In the genomic region with DNA sequence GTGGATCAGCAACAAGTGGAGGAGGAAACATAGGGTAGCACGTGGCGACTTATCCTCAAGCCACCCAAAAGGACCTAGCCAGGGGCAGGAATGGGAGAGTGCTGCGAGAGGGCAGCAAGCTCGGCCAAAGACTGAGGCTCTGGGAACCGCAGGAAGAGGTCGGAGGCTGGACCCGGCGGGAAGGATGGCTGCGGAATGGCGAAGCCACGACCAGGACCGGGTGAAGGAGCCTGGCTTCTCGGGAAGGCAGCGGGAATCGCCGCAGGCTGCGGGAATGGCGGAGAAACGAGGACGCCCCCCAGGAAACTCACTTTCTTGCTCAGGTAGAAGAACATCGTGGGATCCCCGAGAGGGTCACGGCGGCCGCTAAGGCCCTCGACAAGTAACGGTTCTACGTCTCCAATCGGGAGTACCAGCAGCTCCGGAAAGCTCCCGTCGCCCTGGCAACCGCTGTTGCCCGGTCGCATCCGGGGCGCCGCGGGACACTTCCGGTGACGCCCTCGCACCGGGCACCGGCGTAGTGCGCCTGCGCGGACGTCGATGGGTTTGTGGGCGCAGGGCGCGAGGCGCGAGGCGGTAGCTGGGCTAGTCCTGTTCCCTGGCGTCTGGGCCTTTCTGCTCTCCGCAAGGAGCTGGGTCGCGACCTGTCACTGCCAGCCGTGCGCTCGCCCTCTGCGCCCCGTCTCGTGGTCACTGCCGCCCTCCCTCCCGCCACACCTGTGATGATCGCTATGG, we compare ENCODE assay signal across 8 cellular contexts. TPM values are rescaled to one million over a fixed set of nuclear protein-coding genes. Genes with fewer than 3 reads are reported as not detected.
A peak's percentile ranks its signal among the peaks of the same experiment; 100 is the strongest.
DNase-seq lines count a peak whose midpoint lies in the region; ATAC-seq and TF ChIP-seq lines count a peak whose summit lies in the region.

A gene (minus strand): TSS at position 425 of the 735 bp plus-strand sequence. CDS start 90 bp downstream, at position 335.

- no peaks in the 10 kb centered on the region for H3K27me3 ChIP-seq in IMR-90 (ENCODE audit: control insufficient read depth, insufficient read depth, low read length)
- peaks cover 0 to 6% (median 0%) of the 10 kb centered on the region in 4 donors for H3K27me3 ChIP-seq in esophagus squamous epithelium
- H3K27me3 ChIP-seq in muscle layer of duodenum (ENCODE audit: low read depth, low read length), result no peaks in the 10 kb centered on the region

- peak within 1 kb of the TSS; percentile 92 for H4K5ac ChIP-seq in IMR-90 (ENCODE audit: low read depth, low read length)

- POLR2A ChIA-PET in IMR-90 (lab: Charles Lee; ENCODE audit: unreplicated experiment), result interaction anchor here (1.0 kb wide), 1 partner anchor 17 kb away, joined by 3 read pairs; no protein-coding TSS in a partner anchor

- CTCF ChIA-PET in IMR-90 (lab: Yijun Ruan, JAX), result interaction anchor here (0.6 to 0.7 kb wide), 2 partner anchors 26 to 1636 kb away, joined by 3 read pairs; no protein-coding TSS in a partner anchor

- intact Hi-C loops in IMR-90 (cut with micrococcal nuclease) (loop anchor here (2.0 kb wide), 1 partner anchor 33 kb away; no protein-coding TSS in a partner anchor), esophagus squamous epithelium (cut with DNase I) (no loop called here)

- no TSS peak for BruUV-seq in IMR-90 (replicated peaks; lab: Mats Ljungman, UMichigan)

- ATAC-seq in GM21576 (IDR thresholded peaks at IDR 0.05; ENCODE audit: unreplicated experiment) (peak; percentile 93), IMR-90 (ENCODE audit: low read depth) (peak; percentile 90)

- H3K4me3 ChIP-seq in IMR-90 (ENCODE audit: insufficient read depth, low read depth, low read length) (peak within 1 kb of the TSS; percentile 95), esophagus squamous epithelium (peak within 1 kb of the TSS; percentile 61 to 74 (median 70)), muscle layer of duodenum (ENCODE audit: low read depth in 1 of 2, low read length in 2 of 2) (peak within 1 kb of the TSS; percentile 90 to 92)

- H4K8ac ChIP-seq in IMR-90 (ENCODE audit: low read depth in 2 of 2, low read length in 2 of 2), result peak within 1 kb of the TSS; percentile 92 to 99

- WGBS in IMR-90 (ENCODE audit: extremely low coverage in 2 of 2, insufficient read length in 1 of 2), 2 experiments, result 0% methylated on average over 17 of the region's 69 CpGs; no CpG with 5 or more reads in 1 of the 2 experiments
- 0 to 1% methylated on average over 44 to 52 of the region's 69 CpGs for WGBS in esophagus squamous epithelium, 2 donors

- H4K20me1 ChIP-seq in IMR-90 (ENCODE audit: insufficient read depth, low read length), result no peaks in the 10 kb centered on the region

- H3K23ac ChIP-seq in IMR-90 (ENCODE audit: low read depth, low read length), result peak within 1 kb of the TSS; percentile 74

- H2AK5ac ChIP-seq in IMR-90 (ENCODE audit: low read depth, low read length), result peak within 1 kb of the TSS; percentile 20; the same call in 1 of the 2 replicates

- no peaks in the 10 kb centered on the region for H3K9me3 Mint-ChIP-seq in activated T-cell treated with anti-CD3 and anti-CD28 coated beads, Interleukin-2, amount 50 U/mL, for 24 hours

- peak within 1 kb of the TSS; percentile 91 for H3K4ac ChIP-seq in IMR-90 (ENCODE audit: low read depth, low read length)

- H3K27me3 Mint-ChIP-seq in activated T-cell treated with anti-CD3 and anti-CD28 coated beads, Interleukin-2, amount 50 U/mL, for 24 hours, result peaks cover 26% of the 10 kb centered on the region

- no peak for TF ChIP-seq RAD21 in IMR-90 (IDR thresholded peaks at IDR 0.05; ENCODE audit: low read length)

- peak within 1 kb of the TSS; percentile 82 for H3K9ac ChIP-seq in IMR-90 (ENCODE audit: low read depth, low read length)

- H2AFZ ChIP-seq in IMR-90 (replicated peaks; ENCODE audit: low read length, poor library complexity), result peak within 1 kb of the TSS; percentile 97

- peak within 1 kb of the TSS; percentile 80 for H3K4me2 ChIP-seq in IMR-90 (ENCODE audit: low read depth, low read length)

- dilution Hi-C loops in IMR-90 (cut with HindIII; ENCODE audit: low sequenced_read_pairs, unreplicated experiment), result no loop called here

- peaks cover 8 to 25% of the 10 kb centered on the region in 2 experiments for H3K79me1 ChIP-seq in IMR-90 (ENCODE audit: low read depth in 1 of 2, low read length in 2 of 2)

- peak within 1 kb of the TSS; percentile 48 for H3K18ac ChIP-seq in IMR-90 (ENCODE audit: low read depth, low read length)

- H3K27ac ChIP-seq in IMR-90 (ENCODE audit: insufficient read depth, low read length) (peak within 1 kb of the TSS; percentile 57), esophagus squamous epithelium (peak within 1 kb of the TSS; percentile 40 to 67 (median 55)), muscle layer of duodenum (ENCODE audit: low read length) (peak within 1 kb of the TSS; percentile 54)

- no peak within 1 kb of the TSS for H2BK20ac ChIP-seq in IMR-90 (ENCODE audit: low read depth, low read length)

- H3K36me3 ChIP-seq in IMR-90 (ENCODE audit: control insufficient read depth, insufficient read depth, low read length), result peaks cover 2% of the 10 kb centered on the region; the same call in 1 of the 2 replicates
- H3K36me3 ChIP-seq in esophagus squamous epithelium, result no peaks in the 10 kb centered on the region
- peaks cover 0 to 1% of the 10 kb centered on the region in 2 donors for H3K36me3 ChIP-seq in muscle layer of duodenum (ENCODE audit: control insufficient read depth in 1 of 2, insufficient read depth in 2 of 2, low read length in 2 of 2)

- H2AK9ac ChIP-seq in IMR-90 (replicated peaks; ENCODE audit: low read depth, low read length, poor library complexity), result peak within 1 kb of the TSS; percentile 74

- peak within 1 kb of the TSS; percentile 81 for H3K14ac ChIP-seq in IMR-90 (replicated peaks; ENCODE audit: low read depth, low read length)

- peak within 1 kb of the TSS; percentile 77; the same call in 1 of the 2 replicates for H4K91ac ChIP-seq in IMR-90 (ENCODE audit: insufficient read depth, low read depth, low read length)

- peaks cover 33% of the 10 kb centered on the region for H3K4me1 Mint-ChIP-seq in activated T-cell treated with anti-CD3 and anti-CD28 coated beads, Interleukin-2, amount 50 U/mL, for 24 hours (ENCODE audit: low read depth)

- peak within 1 kb of the TSS; percentile 93 for H3K4me3 Mint-ChIP-seq in activated T-cell treated with anti-CD3 and anti-CD28 coated beads, Interleukin-2, amount 50 U/mL, for 24 hours

- H3K4me1 ChIP-seq in IMR-90 (ENCODE audit: control insufficient read depth, insufficient read depth, low read length) (peaks cover 2% of the 10 kb centered on the region; the same call in 1 of the 2 replicates), esophagus squamous epithelium (peaks cover 3 to 27% (median 7%) of the 10 kb centered on the region in 3 donors), muscle layer of duodenum (ENCODE audit: control insufficient read depth in 1 of 2, insufficient read depth in 2 of 2, low read length in 2 of 2) (peaks cover 0 to 16% of the 10 kb centered on the region in 2 donors)

- peak within 1 kb of the TSS; percentile 45; the same call in 1 of the 2 replicates for H2BK120ac ChIP-seq in IMR-90 (ENCODE audit: low read depth, low read length)

- peak within 1 kb of the TSS; percentile 83 for H3K27ac Mint-ChIP-seq in activated T-cell treated with anti-CD3 and anti-CD28 coated beads, Interleukin-2, amount 50 U/mL, for 24 hours

- H2BK15ac ChIP-seq in IMR-90 (ENCODE audit: low read depth, low read length), result no peak within 1 kb of the TSS

- H2BK5ac ChIP-seq in IMR-90 (ENCODE audit: low read depth, low read length, poor library complexity, severe bottlenecking), result peak within 1 kb of the TSS; percentile 55

- no peaks in the 10 kb centered on the region for H3K9me1 ChIP-seq in IMR-90 (ENCODE audit: insufficient read depth, low read length)

- H3K56ac ChIP-seq in IMR-90 (ENCODE audit: extremely low read depth, insufficient read depth, low read length), result peak within 1 kb of the TSS; percentile 63

- DNase-seq in DMS153 treated with DMSO at 0.1 percent for 48 hours (lab: John Stamatoyannopoulos, UW; ENCODE audit: unreplicated experiment) (peak; percentile 92), IMR-90 (peak; percentile 79), OCI-M1 (lab: John Stamatoyannopoulos, UW) (peak; percentile 84), esophagus squamous epithelium (lab: John Stamatoyannopoulos, UW) (peak; percentile 27)
- DNase-seq in activated T-cell treated with anti-CD3 and anti-CD28 coated beads, Interleukin-2, amount 50 U/mL, for 24 hours, result peak; percentile 96
- DNase-seq in stimulated activated CD8-positive, alpha-beta memory T cell treated with anti-CD3 and anti-CD28 coated beads, Interleukin-7, amount 100 ng/mL, for 24 hours (ENCODE audit: low read depth), result peak; percentile 87

- TF ChIP-seq CTCF in IMR-90 (conservative IDR thresholded peaks at IDR 0.05; ENCODE audit: low read depth, low read length) (no peak), esophagus squamous epithelium (IDR thresholded peaks at IDR 0.05) (peak in 1 of 6 experiments; percentile 6)

- in situ Hi-C loops in IMR-90 (cut with MboI; ENCODE audit: low sequenced_read_pairs), result no loop called here

- H3K9me3 ChIP-seq in IMR-90 (ENCODE audit: control insufficient read depth, insufficient read depth, low read length) (no peaks in the 10 kb centered on the region), esophagus squamous epithelium (no peaks in the 10 kb centered on the region), muscle layer of duodenum (ENCODE audit: control insufficient read depth in 1 of 2, low read length in 2 of 2) (no peaks in the 10 kb centered on the region)

- TF ChIP-seq POLR2A in IMR-90 (IDR thresholded peaks at IDR 0.05; ENCODE audit: low read depth, low read length), result peak; percentile 25; the same call in 1 of the 2 replicates
- TF ChIP-seq POLR2A in esophagus squamous epithelium (IDR thresholded peaks at IDR 0.05), result peak in 3 of 4 donors; percentile 17 to 53 (median 26)

- H3K36me3 Mint-ChIP-seq in activated T-cell treated with anti-CD3 and anti-CD28 coated beads, Interleukin-2, amount 50 U/mL, for 24 hours (ENCODE audit: low read depth), result peaks cover 33% of the 10 kb centered on the region

TF ChIP-seq in IMR-90, 13 proteins besides CTCF, POLR2A, EP300 and RAD21 (continues in another document):
- TF ChIP-seq, protein P1, sequence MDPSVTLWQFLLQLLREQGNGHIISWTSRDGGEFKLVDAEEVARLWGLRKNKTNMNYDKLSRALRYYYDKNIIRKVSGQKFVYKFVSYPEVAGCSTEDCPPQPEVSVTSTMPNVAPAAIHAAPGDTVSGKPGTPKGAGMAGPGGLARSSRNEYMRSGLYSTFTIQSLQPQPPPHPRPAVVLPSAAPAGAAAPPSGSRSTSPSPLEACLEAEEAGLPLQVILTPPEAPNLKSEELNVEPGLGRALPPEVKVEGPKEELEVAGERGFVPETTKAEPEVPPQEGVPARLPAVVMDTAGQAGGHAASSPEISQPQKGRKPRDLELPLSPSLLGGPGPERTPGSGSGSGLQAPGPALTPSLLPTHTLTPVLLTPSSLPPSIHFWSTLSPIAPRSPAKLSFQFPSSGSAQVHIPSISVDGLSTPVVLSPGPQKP (IDR thresholded peaks at IDR 0.05; ENCODE audit: borderline replicate concordance, low read depth, low read length), result no peak
- TF ChIP-seq MXI1 (IDR thresholded peaks at IDR 0.05; ENCODE audit: borderline replicate concordance, low read depth, low read length), result peak; percentile 82; the same call in 1 of the 2 replicates

RNA-seq across cellular contexts. Expression of the gene that starts here (rescaled TPM):
- total RNA-seq in IMR-90 (2012; rRNA removed) (8.1 and 12.2 TPM in 2 replicates), esophagus squamous epithelium (1 to 10 TPM in 3 of 4 donors, under 1 TPM in 1; 0.83 to 7.2 (median 4.5) TPM)
- 2.7 and 3.4 TPM in 2 replicates for polyA plus RNA-seq in IMR-90 (2012; rRNA removed)
- 0.33 and 0.62 TPM in 2 replicates for polyA plus RNA-seq in IMR-90 (2012; cell fraction: cytosol; rRNA removed)
- polyA plus RNA-seq in IMR-90 (2012; cell fraction: nucleus; rRNA removed; ENCODE audit: low replicate concordance), result 0.97 and 9.1 TPM in 2 replicates

Comparison
In these comparisons a context has a peak if more than half of its experiments do, and no peak if none do; other contexts are left out.
1. Peak in every context shown above with its lines: DNase-seq, ATAC-seq, H3K4me3 ChIP-seq and H3K27ac ChIP-seq.
2. DNase-seq: peak in every context shown above with its lines; median percentile 96 in activated T-cell treated with anti-CD3 and anti-CD28 coated beads, Interleukin-2, amount 50 U/mL, for 24 hours; 92 in DMS153 treated with DMSO at 0.1 percent for 48 hours; 87 in stimulated activated CD8-positive, alpha-beta memory T cell treated with anti-CD3 and anti-CD28 coated beads, Interleukin-7, amount 100 ng/mL, for 24 hours; 84 in OCI-M1; 79 in IMR-90; 27 in esophagus squamous epithelium.